13 cellular contexts compared by ENCODE assay signal in the genomic region with DNA sequence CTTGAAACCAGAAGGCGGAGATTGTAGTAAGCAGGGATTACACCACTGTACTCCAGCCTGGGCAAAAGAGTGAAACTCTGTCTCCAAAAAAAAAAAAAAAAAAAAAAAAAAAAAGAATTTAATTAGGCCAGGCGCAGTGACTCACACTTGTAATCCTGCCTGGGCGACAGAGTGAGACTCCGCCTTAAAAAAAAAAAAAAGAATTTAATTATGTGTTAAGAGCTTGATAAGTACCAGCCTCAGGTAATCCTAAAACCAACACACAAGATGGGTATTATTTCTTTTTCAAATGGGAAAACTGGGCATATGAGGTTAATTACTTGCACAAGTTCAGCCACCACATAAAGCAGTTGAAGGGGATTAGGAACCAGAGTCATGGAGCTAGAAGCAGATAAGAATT. TPM values are rescaled to one million over a fixed set of nuclear protein-coding genes. Genes with fewer than 3 reads are reported as not detected.
DNase-seq lines count a peak whose midpoint lies in the region; ATAC-seq and TF ChIP-seq lines count a peak whose summit lies in the region.
"Had no signal": no experiment of that assay in that cellular context is flagged by ENCODE, and none has a peak within 500 bp of the region (broad histone marks: within the 10 kb centered on the region; RNA-seq: fewer than 3 reads in every experiment).

No MANE protein-coding gene starts in this region.

- no peak overlapping the region for H3K4me2 ChIP-seq in neuronal stem cell (ENCODE audit: insufficient read depth, low read length, poor library complexity, severe bottlenecking)

- no peak overlapping the region for H2AK5ac ChIP-seq in neuronal stem cell (ENCODE audit: low read depth, low read length)

- no peak overlapping the region for H3K4me3 ChIP-seq in neuronal stem cell (ENCODE audit: low read length in 2 of 2)
- H3K4me3 ChIP-seq: cardiac muscle cell, spleen had no signal

- intact Hi-C loops in left colon (cut with DNase I, micrococcal nuclease): no loop called here

- no peak overlapping the region for H2BK15ac ChIP-seq in neuronal stem cell (ENCODE audit: low read length)

- POLR2A ChIA-PET in RWPE1 (lab: Yijun Ruan, JAX; ENCODE audit: low non-redundant PET): no interaction called here

- no CpG with 5 or more reads among the region's 4 CpGs for WGBS in neuronal stem cell (ENCODE audit: extremely low coverage in 2 of 2, insufficient read length in 2 of 2, insufficient replicate concordance in 1 of 2), 2 donors

- no peak overlapping the region for H3K23ac ChIP-seq in neuronal stem cell (ENCODE audit: low read depth, low read length, poor library complexity)

- H4K8ac ChIP-seq in neuronal stem cell (ENCODE audit: low read depth, low read length): no peak overlapping the region

- TF ChIP-seq CTCF in RWPE1 (conservative IDR thresholded peaks at IDR 0.05; ENCODE audit: low read depth): no peak

- H3K4me1 ChIP-seq in neuronal stem cell (ENCODE audit: control insufficient read depth in 2 of 2, insufficient read depth in 1 of 2, low read depth in 1 of 2, low read length in 2 of 2): no peaks in the 10 kb centered on the region
- H3K4me1 ChIP-seq: spleen had no signal

- no peaks in the 10 kb centered on the region for H3K9me3 ChIP-seq in neuronal stem cell (replicated peaks in 1 of 2; ENCODE audit: control insufficient read depth in 2 of 2, insufficient read depth in 1 of 2, low read depth in 1 of 2, low read length in 2 of 2)
- H3K9me3 ChIP-seq: spleen had no signal

- H3K36me3 ChIP-seq in neuronal stem cell (replicated peaks in 1 of 2; ENCODE audit: control insufficient read depth in 2 of 2, insufficient read depth in 2 of 2, low read length in 2 of 2): peaks cover 21 to 93% of the 10 kb centered on the region in 2 donors

- H3K4ac ChIP-seq in neuronal stem cell (ENCODE audit: low read length): no peak overlapping the region

- no peak overlapping the region for H2BK120ac ChIP-seq in neuronal stem cell (ENCODE audit: low read depth, low read length)

- peak; percentile 12 for DNase-seq in EL
- DNase-seq in LoVo (ENCODE audit: low spot score): peak; percentile 58
- DNase-seq in RWPE1 (ENCODE audit: low spot score): peak; percentile 2
- DNase-seq in left colon: no peak
- DNase-seq in neuronal stem cell (ENCODE audit: low spot score): no peak
- no peak for DNase-seq in kidney tubule cell (ENCODE audit: low spot score)
- DNase-seq: activated CD4-positive, alpha-beta memory T cell treated with anti-CD3 and anti-CD28 coated beads, Interleukin-2, amount 10 ng/mL, durations not matched to agents 7 days and 5 days; NCI-H345; spleen had no signal

- no peak overlapping the region for H2AFZ ChIP-seq in neuronal stem cell (ENCODE audit: low read length)

- H4K91ac ChIP-seq in neuronal stem cell (ENCODE audit: low read depth, low read length, poor library complexity): no peak overlapping the region

- H3K14ac ChIP-seq in neuronal stem cell (ENCODE audit: low read length): no peak overlapping the region

- peak; percentile 84 for ATAC-seq in left colon
- ATAC-seq in HG02588 (IDR thresholded peaks at IDR 0.05; ENCODE audit: unreplicated experiment): no peak
- no peak for ATAC-seq in GM19452 (IDR thresholded peaks at IDR 0.05; ENCODE audit: unreplicated experiment)

- CTCF ChIA-PET in RWPE1 (lab: Yijun Ruan, JAX): interaction anchor here (0.6 kb wide), 1 partner anchor 24 kb away, joined by 3 read pairs; no protein-coding TSS in a partner anchor

- H3K18ac ChIP-seq in neuronal stem cell (ENCODE audit: low read length): no peak overlapping the region

- no peaks in the 10 kb centered on the region for H3K27me3 ChIP-seq in neuronal stem cell (ENCODE audit: control insufficient read depth in 3 of 3, insufficient read depth in 3 of 3, low read depth in 1 of 3, low read length in 3 of 3)
- H3K27me3 ChIP-seq: cardiac muscle cell, spleen had no signal

- no peaks in the 10 kb centered on the region for H3K79me1 ChIP-seq in neuronal stem cell (ENCODE audit: low read depth, low read length)

- no peak overlapping the region for H3K9ac ChIP-seq in neuronal stem cell (ENCODE audit: low read depth, low read length, poor library complexity)

- H2BK12ac ChIP-seq in neuronal stem cell (ENCODE audit: low read length): no peak overlapping the region

- H2BK5ac ChIP-seq in neuronal stem cell (ENCODE audit: low read length): no peak overlapping the region

- peak overlapping the region; percentile 32; the same call in 1 of the 2 replicates for H3K27ac ChIP-seq in RWPE1
- no peak overlapping the region for H3K27ac ChIP-seq in neuronal stem cell (replicated peaks; ENCODE audit: low read length)
- H3K27ac ChIP-seq: C4-2B, cardiac muscle cell, spleen had no signal

RNA-seq across cellular contexts. Expression of a gene that starts 49.0 kb away (rescaled TPM):
- 10 to 100 TPM; 53.0 to 57.0 TPM for total RNA-seq in left colon
- polyA plus RNA-seq in neuronal stem cell (2013, experiment 1 of 2): 39.5 TPM
- 40.6 TPM for polyA plus RNA-seq in neuronal stem cell (2013, experiment 2 of 2)

RNA-seq across cellular contexts. Expression of a gene that starts 49.2 kb away (rescaled TPM):
- 10 to 100 TPM; 40.8 to 56.5 TPM for total RNA-seq in left colon
- 157 TPM for polyA plus RNA-seq in neuronal stem cell (2013, experiment 1 of 2)
- polyA plus RNA-seq in neuronal stem cell (2013, experiment 2 of 2): 165 TPM

Comparison
In these comparisons a context has a peak if more than half of its experiments do, and no peak if none do; other contexts are left out.
1. DNase-seq: peak in EL (single experiment), LoVo (single experiment) and RWPE1 (single experiment); none in left colon (0 of 2), neuronal stem cell (single experiment) and kidney tubule cell (single experiment).